In genomic region chr13:20553309-20553708, GRCh38 we compare ENCODE assay signal across 16 cellular contexts. TPM values are rescaled to one million over a fixed set of nuclear protein-coding genes. Genes with fewer than 3 reads are reported as not detected.
A peak's percentile ranks its signal among the peaks of the same experiment; 100 is the strongest.
DNase-seq lines count a peak whose midpoint lies in the region; ATAC-seq and TF ChIP-seq lines count a peak whose summit lies in the region.
"Had no signal": no experiment of that assay in that cellular context is flagged by ENCODE, and none has a peak within 500 bp of the region (broad histone marks: within the 10 kb centered on the region; RNA-seq: fewer than 3 reads in every experiment).

No MANE protein-coding gene starts in this region.

- DNase-seq in amniotic epithelial cell (ENCODE audit: low read depth) (peak; percentile 19), fibroblast of the aortic adventitia (ENCODE audit: low read depth) (peak; percentile 17), midbrain (lab: John Stamatoyannopoulos, UW) (peak; percentile 86), LoVo (ENCODE audit: low spot score) (no peak), immature natural killer cell (no peak)
- DNase-seq in activated naive CD4-positive, alpha-beta T cell (lab: John Stamatoyannopoulos, UW): no peak
- DNase-seq: activated gamma-delta T cell treated with Interleukin-2 at 50 U/mL for 16 hours, MV-4-11, NCI-H2081, NCI-H524 treated with DMSO at 0.1 percent for 48 hours, OCI-M1, testis had no signal

- peaks cover 1 to 2% (median 2%) of the 10 kb centered on the region in 3 donors for H3K27me3 Mint-ChIP-seq in immature natural killer cell (ENCODE audit: low read depth in 3 of 3)

- no peak overlapping the region for H3K4me3 ChIP-seq in fibroblast of the aortic adventitia (ENCODE audit: low read depth, low read length)
- H3K4me3 ChIP-seq: testis had no signal

- peak overlapping the region; percentile 100 for H3K27ac ChIP-seq in temporal lobe (ENCODE audit: low read depth, low read length)
- H3K27ac ChIP-seq: C4-2B, testis, VCaP had no signal

- ATAC-seq in GM18873 (IDR thresholded peaks at IDR 0.05; ENCODE audit: low FRiP score, unreplicated experiment): no peak

- H3K4me3 Mint-ChIP-seq in immature natural killer cell: no peak overlapping the region

- H3K27ac Mint-ChIP-seq in immature natural killer cell: no peak overlapping the region

- H3K4me1 Mint-ChIP-seq in immature natural killer cell: no peaks in the 10 kb centered on the region

- no peaks in the 10 kb centered on the region for H3K9me3 Mint-ChIP-seq in immature natural killer cell

- H3K36me3 Mint-ChIP-seq in immature natural killer cell: no peaks in the 10 kb centered on the region

- TF ChIP-seq CTCF in fibroblast of the aortic adventitia (IDR thresholded peaks at IDR 0.05; ENCODE audit: insufficient read depth, low read length): no peak

RNA-seq across cellular contexts. Expression of gene IFT88, which starts 13.6 kb away (rescaled TPM):
- total RNA-seq in fibroblast of the aortic adventitia (ENCODE audit: low replicate concordance) (21.1 TPM in 2 replicates), temporal lobe (20.2 TPM)
- polyA plus RNA-seq in immature natural killer cell: 1 to 10 TPM; 5.6 to 6.9 (median 6.2) TPM

RNA-seq across cellular contexts. Expression of gene CRYL1, which starts 27.7 kb away (rescaled TPM):
- total RNA-seq in fibroblast of the aortic adventitia (ENCODE audit: low replicate concordance) (14.2 and 21.3 TPM in 2 replicates), temporal lobe (13.3 TPM)
- polyA plus RNA-seq in immature natural killer cell: 10 to 100 TPM; 26.2 to 54.2 (median 30.1) TPM

Comparison
In these comparisons a context has a peak if more than half of its experiments do, and no peak if none do; other contexts are left out.
1. DNase-seq: peak in amniotic epithelial cell (single experiment), fibroblast of the aortic adventitia (single experiment) and midbrain (single experiment); none in LoVo (single experiment), immature natural killer cell (0 of 3) and activated naive CD4-positive, alpha-beta T cell (0 of 4).